ENCODE assay signal across 27 cellular contexts in the genomic region with DNA sequence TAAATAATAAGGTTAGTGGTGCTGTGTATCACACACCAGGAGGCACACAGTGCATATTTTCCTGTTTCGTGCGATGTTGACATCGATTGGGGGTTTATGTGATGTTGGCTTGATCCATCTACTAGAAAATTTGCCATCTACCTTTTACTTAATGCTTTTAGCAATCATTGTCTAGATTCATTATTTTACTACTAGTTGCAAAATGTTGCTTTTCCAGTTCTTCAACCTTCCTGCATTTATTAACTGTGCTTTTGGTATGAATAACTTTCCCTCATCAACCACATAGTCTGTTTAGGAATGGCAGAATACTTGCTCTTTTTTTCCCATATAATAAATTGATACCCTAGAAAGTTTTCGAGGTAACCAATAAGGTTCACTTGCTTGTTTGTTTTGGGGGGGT. TPM values are rescaled to one million over a fixed set of nuclear protein-coding genes. Genes with fewer than 3 reads are reported as not detected.
"Had no signal": no experiment of that assay in that cellular context is flagged by ENCODE, and none has a peak within 500 bp of the region (broad histone marks: within the 10 kb centered on the region; RNA-seq: fewer than 3 reads in every experiment).

No MANE protein-coding gene starts in this region.

- H3K27ac ChIP-seq: coronary artery, dorsolateral prefrontal cortex, parathyroid adenoma, prostate gland, right lobe of liver, spleen, tibial artery, upper lobe of left lung, uterus had no signal

- H3K9ac ChIP-seq: parathyroid adenoma had no signal

- H3K9me3 ChIP-seq: prostate gland, right lobe of liver, spleen, tibial artery, upper lobe of left lung, uterus had no signal

- H3K36me3 ChIP-seq: prostate gland, right lobe of liver, spleen, tibial artery, upper lobe of left lung, uterus had no signal

- FAIRE-seq: keratinocyte had no signal

- H3K4me1 ChIP-seq: parathyroid adenoma, prostate gland, right lobe of liver, tibial artery, upper lobe of left lung, uterus had no signal

- ATAC-seq: esophagus mucosa; left colon; natural killer cell treated with Interleukin-12 subunit alpha and Interleukin-12 subunit beta and Interleukin-15 and Interleukin-18, amount 100 ng/mL, for 72 hours; right lobe of liver; stimulated activated memory B cell treated with anti-CD40 and anti-IgM and Interleukin-4, amounts not matched to agents 10 μg/mL and 1 μg/mL and 100 μg/mL, for 72 hours had no signal

- DNase-seq: dorsolateral prefrontal cortex; effector CD8-positive, alpha-beta T cell; immature natural killer cell; left colon; occipital lobe; retina; right lobe of liver; spleen; stimulated activated CD4-positive, alpha-beta T cell treated with anti-CD3 and anti-CD28 coated beads, Interleukin-15, amount 100 ng/mL, for 24 hours; stimulated activated CD4-positive, alpha-beta T cell treated with anti-CD3 and anti-CD28 coated beads, Interleukin-1b, Interleukin-23, amount 100 ng/mL, for 48 hours; stimulated activated CD4-positive, alpha-beta T cell treated with anti-CD3 and anti-CD28 coated beads, Interleukin-4, amount 100 ng/mL, for 24 hours; tibial artery; upper lobe of left lung; uterus had no signal

- H3K27me3 ChIP-seq: dorsolateral prefrontal cortex, right lobe of liver, spleen, tibial artery, upper lobe of left lung, uterus had no signal

- H3K4me3 ChIP-seq: coronary artery, dorsolateral prefrontal cortex, prostate gland, right lobe of liver, spleen, tibial artery, upper lobe of left lung, uterus had no signal

RNA-seq across cellular contexts. Expression of a gene that starts 17.5 kb away (rescaled TPM):
- total RNA-seq: chondrocyte; esophagus mucosa; fibroblast of villous mesenchyme; left colon; lung microvascular endothelial cell; natural killer cell treated with Interleukin-12 subunit alpha and Interleukin-12 subunit beta and Interleukin-15 and Interleukin-18, amount 100 ng/mL, for 72 hours; occipital lobe; right lobe of liver; skeletal muscle tissue; temporal lobe; upper lobe of left lung; uterus had no signal
- polyA plus RNA-seq: immature natural killer cell, keratinocyte, liver had no signal
